2 cellular contexts compared by ENCODE assay signal in genomic region chr12:68221497-68221896, GRCh38.
TF ChIP-seq lines count a peak whose summit lies in the region.

No MANE protein-coding gene starts in this region.

TF ChIP-seq in HCT116, 20 proteins besides CTCF, POLR2A, EP300 and RAD21:
- TF ChIP-seq EZH2 (IDR thresholded peaks at IDR 0.05) (no peak), SIN3A (IDR thresholded peaks at IDR 0.05; ENCODE audit: low read depth) (no peak), POLR2AphosphoS5 (IDR thresholded peaks at IDR 0.05; ENCODE audit: low read depth, low read length) (no peak), REST (IDR thresholded peaks at IDR 0.05; ENCODE audit: low read depth) (no peak)
TF ChIP-seq in HCT116: peak in this region for 0.

TF ChIP-seq in GM12878, 131 proteins besides CTCF, POLR2A, EP300 and RAD21:
- TF ChIP-seq RELB (IDR thresholded peaks at IDR 0.05; ENCODE audit: low read depth) (no peak), NR2C1 (IDR thresholded peaks at IDR 0.05) (0 out of 2 replicates have a peak, but pooled peaks have one; percentile 17)
